Comparison of ENCODE assay signal across 15 cellular contexts in genomic region chr10:17504547-17505245, GRCh38. TPM values are rescaled to one million over a fixed set of nuclear protein-coding genes. Genes with fewer than 3 reads are reported as not detected.
DNase-seq lines count a peak whose midpoint lies in the region; ATAC-seq and TF ChIP-seq lines count a peak whose summit lies in the region.
"Had no signal": no experiment of that assay in that cellular context is flagged by ENCODE, and none has a peak within 500 bp of the region (broad histone marks: within the 10 kb centered on the region; RNA-seq: fewer than 3 reads in every experiment).

No MANE protein-coding gene starts in this region.

- intact Hi-C loops in natural killer cell (cut with micrococcal nuclease) = loop anchor here (10.0 kb wide), 2 partner anchors 270 to 350 kb away; no protein-coding TSS in a partner anchor

- no peak overlapping the region for H3K4me3 ChIP-seq in choroid plexus epithelial cell (ENCODE audit: low read depth, low read length)
- H3K4me3 ChIP-seq: dorsolateral prefrontal cortex, SK-N-MC had no signal

- ATAC-seq in natural killer cell (no peak), HG03175 (IDR thresholded peaks at IDR 0.05; ENCODE audit: unreplicated experiment) (no peak), GM21723 (IDR thresholded peaks at IDR 0.05; ENCODE audit: unreplicated experiment) (no peak)
- ATAC-seq: activated naive CD4-positive, alpha-beta T cell treated with anti-CD3 and anti-CD28 coated beads, Interleukin-2, amount 50 U/mL, for 72 hours had no signal

- H3K27me3 Mint-ChIP-seq in natural killer cell (ENCODE audit: low read depth in 2 of 2) = no peaks in the 10 kb centered on the region

- H3K4me1 Mint-ChIP-seq in natural killer cell = peaks cover 68 to 74% of the 10 kb centered on the region in 2 donors

- peak overlapping the region; percentile 67 for H3K4me3 Mint-ChIP-seq in natural killer cell

- TF ChIP-seq CTCF in choroid plexus epithelial cell (conservative IDR thresholded peaks at IDR 0.05; ENCODE audit: low read depth, low read length) (no peak), natural killer cell (IDR thresholded peaks at IDR 0.05) (no peak)

- DNase-seq in EH (ENCODE audit: low read depth) (peak; percentile 98), MV-4-11 (lab: John Stamatoyannopoulos, UW) (peak; percentile 60), choroid plexus epithelial cell (ENCODE audit: low read depth) (peak; percentile 78), natural killer cell (no peak), NCI-H1694 (lab: John Stamatoyannopoulos, UW) (no peak), NCI-H748 treated with DMSO at 0.1 percent for 48 hours (lab: John Stamatoyannopoulos, UW) (no peak)
- DNase-seq: DMS153, dorsolateral prefrontal cortex, midbrain, NCI-H1105, substantia nigra had no signal

- H3K27ac Mint-ChIP-seq in natural killer cell = peak overlapping the region; percentile 77 to 96
- H3K27ac Mint-ChIP-seq: activated naive CD4-positive, alpha-beta T cell treated with anti-CD3 and anti-CD28 coated beads, Interleukin-2, amount 50 U/mL, for 72 hours had no signal

- peaks cover 0 to 2% of the 10 kb centered on the region in 2 donors for H3K9me3 Mint-ChIP-seq in natural killer cell

- H3K36me3 Mint-ChIP-seq in natural killer cell = no peaks in the 10 kb centered on the region

RNA-seq across cellular contexts. Expression of gene ST8SIA6, which starts 50.3 kb away (rescaled TPM):
- 10 to 100 TPM; 12.2 to 19.7 (median 12.5) TPM for total RNA-seq in natural killer cell

Comparison
In these comparisons a context has a peak if more than half of its experiments do, and no peak if none do; other contexts are left out.
1. DNase-seq: peak in EH (single experiment), MV-4-11 (single experiment) and choroid plexus epithelial cell (single experiment); none in natural killer cell (single experiment), NCI-H1694 (single experiment) and NCI-H748 treated with DMSO at 0.1 percent for 48 hours (single experiment).